Comparison of ENCODE assay signal across 8 cellular contexts in genomic region chr3:122651233-122651907, GRCh38. TPM values are rescaled to one million over a fixed set of nuclear protein-coding genes. Genes with fewer than 3 reads are reported as not detected.
A peak's percentile ranks its signal among the peaks of the same experiment; 100 is the strongest.
DNase-seq lines count a peak whose midpoint lies in the region; ATAC-seq, FAIRE-seq and TF ChIP-seq lines count a peak whose summit lies in the region.
"Not testable (repeated sequence)": the region's sequence is repeated elsewhere in the genome, so short reads cannot be mapped to it uniquely, and the experiment has no call there.

No MANE protein-coding gene starts in this region.

- H3K9ac ChIP-seq in endocrine pancreas (ENCODE audit: control insufficient read depth, insufficient read depth, low read length); HepG2 (ENCODE audit: insufficient read depth, low read depth, low read length): not testable (repeated sequence)

- intact Hi-C loops in HepG2 (cut with micrococcal nuclease; ENCODE audit: unreplicated experiment) = loop anchor here (2.0 kb wide), 1 partner anchor 91 kb away; no protein-coding TSS in a partner anchor
- intact Hi-C loops in prostate gland (cut with DNase I) = not testable (repeated sequence)

- TF ChIP-seq POLR2A in A549 (IDR thresholded peaks at IDR 0.05; ENCODE audit: low read length); HepG2 (IDR thresholded peaks at IDR 0.05; ENCODE audit: insufficient read depth in 1 of 2, low read depth in 2 of 2, low read length in 2 of 2); prostate gland (IDR thresholded peaks at IDR 0.05): not testable (repeated sequence)

- TF ChIP-seq EP300 in A549 (IDR thresholded peaks at IDR 0.05) = not testable (repeated sequence)
- TF ChIP-seq EP300 in HepG2 (IDR thresholded peaks at IDR 0.05; ENCODE audit: low read depth in 2 of 2, low read length in 2 of 2) (peak; percentile 90 to 93), HepG2 (CRISPR knock-in tag; IDR thresholded peaks at IDR 0.05; ENCODE audit: borderline replicate concordance) (peak; percentile 93)

- not testable (repeated sequence) for FAIRE-seq in A549 (lab: Jason Lieb, UNC); HepG2 (lab: Jason Lieb, UNC)

- H3K4me1 Mint-ChIP-seq in WTC11 = peaks cover 21% of the 10 kb centered on the region
- H3K4me1 Mint-ChIP-seq in neural crest cell = not testable (repeated sequence)

- not testable (repeated sequence) for H3K27me3 Mint-ChIP-seq in WTC11 (ENCODE audit: low read depth); neural crest cell (ENCODE audit: low read depth)

- TF ChIP-seq RAD21 in A549 (conservative IDR thresholded peaks at IDR 0.05 in 1 of 2, IDR thresholded peaks at IDR 0.05 in 1 of 2) = not testable (repeated sequence)
- TF ChIP-seq RAD21 in HepG2 (CRISPR knock-in tag; IDR thresholded peaks at IDR 0.05) = peak; percentile 54; the same call in 1 of the 2 replicates

- not testable (repeated sequence) for H3K36me3 Mint-ChIP-seq in WTC11; neural crest cell (ENCODE audit: low read depth)

- not testable (repeated sequence) for H3K79me2 ChIP-seq in HepG2 (ENCODE audit: insufficient read depth, low read length)

- TF ChIP-seq CTCF in A549 (IDR thresholded peaks at IDR 0.05); LNCaP clone FGC (IDR thresholded peaks at IDR 0.05; ENCODE audit: control insufficient read depth, extremely low read depth, insufficient read depth); WTC11 (IDR thresholded peaks at IDR 0.05); HepG2 (CRISPR knock-in tag; IDR thresholded peaks at IDR 0.05); neural crest cell (conservative IDR thresholded peaks at IDR 0.05): not testable (repeated sequence)
- peak in 1 of 4 experiments; percentile 12 for TF ChIP-seq CTCF in prostate gland (IDR thresholded peaks at IDR 0.05)

- H3K36me3 ChIP-seq in endocrine pancreas (ENCODE audit: control insufficient read depth, insufficient read depth, low read length); HepG2 (replicated peaks in 1 of 2; ENCODE audit: control insufficient read depth in 1 of 2, insufficient read depth in 2 of 2, low read length in 2 of 2); prostate gland: not testable (repeated sequence)

- H3K9me3 ChIP-seq in A549; endocrine pancreas (ENCODE audit: control insufficient read depth, low read length); HepG2 (ENCODE audit: low read length); prostate gland: not testable (repeated sequence)

- not testable (repeated sequence) for H3K27me3 ChIP-seq in endocrine pancreas (ENCODE audit: control insufficient read depth, insufficient read depth, low read length); prostate gland (replicated peaks; ENCODE audit: insufficient read depth)
- peaks cover 1 to 35% of the 10 kb centered on the region in 2 experiments; a peak in 4 of 5 replicates for H3K27me3 ChIP-seq in HepG2 (ENCODE audit: control insufficient read depth in 1 of 2, insufficient read depth in 2 of 2, low read length in 2 of 2)

- H3K4me2 ChIP-seq in A549 (peak overlapping the region; percentile 56), HepG2 (ENCODE audit: low read depth, low read length) (peak overlapping the region; percentile 77)

- WGBS in A549 (ENCODE audit: missing lambda C conversion rate) = 7% methylated on average over 6 of the region's 11 CpGs
- 0% methylated on average over 1 of the region's 11 CpGs for WGBS in HepG2 (ENCODE audit: low lambda C conversion rate)
- 59% methylated on average over 11 of the region's 11 CpGs for WGBS in prostate gland

- not testable (repeated sequence) for H3K4me1 ChIP-seq in A549; endocrine pancreas (ENCODE audit: control insufficient read depth, insufficient read depth, low read length); prostate gland (replicated peaks)
- H3K4me1 ChIP-seq in HepG2 (ENCODE audit: insufficient read depth, low read length) = peaks cover 24% of the 10 kb centered on the region

- H3K27ac ChIP-seq in A549 = peak overlapping the region in 1 of 2 experiments; percentile 37; a peak in 1 of 6 replicates
- H3K27ac ChIP-seq in HepG2 (ENCODE audit: extremely low read length, insufficient read depth, low read length) = not testable (repeated sequence)
- H3K27ac ChIP-seq in prostate gland = peak overlapping the region; percentile 64 to 79

- peaks cover 17% of the 10 kb centered on the region for H3K9me3 Mint-ChIP-seq in WTC11
- H3K9me3 Mint-ChIP-seq in neural crest cell = not testable (repeated sequence)

- H2AFZ ChIP-seq in HepG2 (ENCODE audit: low read length) = not testable (repeated sequence)

- BruUV-seq in HepG2 (replicated peaks; lab: Mats Ljungman, UMichigan) = not testable (repeated sequence)

- not testable (repeated sequence) for H3K4me3 Mint-ChIP-seq in WTC11, neural crest cell

- ATAC-seq in A549 (peak in 1 of 2 experiments; percentile 79; a peak in 3 of 6 replicates), HepG2 (peak; percentile 99)
- ATAC-seq in WTC11 = not testable (repeated sequence)

- in situ Hi-C loops in HepG2 (cut with HindIII; ENCODE audit: extremely low pct_ligation_motif_present, low pct_unique_long_range_greater_than_20kb) = not testable (repeated sequence)

- H3K4me3 ChIP-seq in A549; LNCaP clone FGC (ENCODE audit: low read depth, low read length); prostate gland: not testable (repeated sequence)
- H3K4me3 ChIP-seq in endocrine pancreas (ENCODE audit: control insufficient read depth, insufficient read depth, low read length) (peak overlapping the region; percentile 42), HepG2 (replicated peaks in 1 of 3; ENCODE audit: insufficient read depth in 1 of 3, low read depth in 2 of 3, low read length in 3 of 3) (peak overlapping the region in 2 of 3 experiments; percentile 12 to 44; a peak in 3 of 6 replicates)

- not testable (repeated sequence) for H3K27ac Mint-ChIP-seq in WTC11; neural crest cell (ENCODE audit: unreplicated experiment)

- DNase-seq in A549 (ENCODE audit: low read depth in 1 of 2, low spot score in 1 of 2) = peak in 1 of 2 experiments; percentile 14
- DNase-seq in ELF-1 (ENCODE audit: low read depth, low spot score) = peak; percentile 48
- DNase-seq in LNCaP clone FGC (ENCODE audit: low read depth) = peak; percentile 76
- peak; percentile 37 for DNase-seq in WTC11 (ENCODE audit: low spot score)
- peak; percentile 76 for DNase-seq in HepG2 (ENCODE audit: low spot score)
- peak; percentile 14 for DNase-seq in neural crest cell (ENCODE audit: low read depth, low spot score)
- peak; percentile 43 for DNase-seq in prostate gland (ENCODE audit: low spot score)

- POLR2A ChIA-PET in A549 (lab: Yijun Ruan, JAX); WTC11 (lab: Charles Lee): not testable (repeated sequence)
- POLR2A ChIA-PET in HepG2 (lab: Yijun Ruan, JAX) = interaction anchor here (1.0 to 2.3 kb wide), 3 partner anchors 18 to 137 kb away, joined by 3 to 12 read pairs (median 6); partner anchors contain the start of genes DTX3L, KPNA1 and PARP9

- H4K20me1 ChIP-seq in HepG2 (ENCODE audit: insufficient read depth, low read length) = peaks cover 14% of the 10 kb centered on the region

- CTCF ChIA-PET in A549 (lab: Yijun Ruan, JAX) (interaction anchor here (0.8 to 1.1 kb wide), 2 partner anchors 28 to 348 kb away, joined by 3 to 4 read pairs; no protein-coding TSS in a partner anchor), WTC11 (lab: Charles Lee) (interaction anchor here (1.0 to 1.3 kb wide), 2 partner anchors 9 to 28 kb away, joined by 3 to 4 read pairs; no protein-coding TSS in a partner anchor)
- CTCF ChIA-PET in HepG2 (lab: Yijun Ruan, JAX; ENCODE audit: low intra/inter-chr PET ratio, low total read pairs) = not testable (repeated sequence)

TF ChIP-seq in HepG2, 621 proteins besides CTCF, POLR2A, EP300 and RAD21 (continues in another document):
- TF ChIP-seq ZFP36 (IDR thresholded peaks at IDR 0.05; ENCODE audit: borderline replicate concordance, low read depth, low read length, partially characterized antibody) = peak; percentile 90

RNA-seq across cellular contexts. Expression of gene PARP14, which starts 29.3 kb away (rescaled TPM):
- polyA plus RNA-seq in A549 (2011; rRNA removed) = 23.0 and 23.6 TPM in 2 replicates
- polyA plus RNA-seq in A549 (2012; cell fraction: cytosol; rRNA removed) = 3.2 and 3.8 TPM in 2 replicates
- polyA plus RNA-seq in A549 (2012; cell fraction: nucleus; rRNA removed) = 6.3 and 10.9 TPM in 2 replicates
- polyA plus RNA-seq in A549 (2017; fragmentation: RNase III; extraction: RNeasy Plus Mini Kit Qiagen cat#74134 plus additional on column Dnase treatment) = 7.5 to 8.7 TPM (median 8.7 TPM) in 3 replicates
- polyA minus RNA-seq in A549 (2011; rRNA and poly(A)+ RNA removed) = 25.6 and 28.5 TPM in 2 replicates
- 15.9 to 17.6 TPM (median 16.8 TPM) in 3 replicates for total RNA-seq in WTC11 (2021)
- total RNA-seq in HepG2 (2016; rRNA removed; fragmentation: Illumina TruSeq; extraction: Trizol) = 19.1 and 29.0 TPM in 2 replicates
- 1.6 and 2.3 TPM in 2 replicates for total RNA-seq in HepG2 (2016; cell fraction: cytosol; rRNA removed; fragmentation: Illumina TruSeq; extraction: Trizol; ENCODE audit: low read depth)
- total RNA-seq in HepG2 (2016; cell fraction: insoluble cytoplasmic fraction; rRNA removed; fragmentation: Illumina TruSeq; extraction: Trizol) = 18.9 and 31.1 TPM in 2 replicates
- 3.5 and 4.4 TPM in 2 replicates for total RNA-seq in HepG2 (2016; cell fraction: membrane; rRNA removed; fragmentation: Illumina TruSeq; extraction: Trizol)
- total RNA-seq in HepG2 (2016; cell fraction: nucleus; rRNA removed; fragmentation: Illumina TruSeq; extraction: Trizol) = 20.2 and 22.3 TPM in 2 replicates
- 9.0 and 11.8 TPM in 2 replicates for polyA plus RNA-seq in HepG2 (2011; rRNA removed)
- polyA plus RNA-seq in HepG2 (2011; cell fraction: cytosol; rRNA removed) = 4.3 and 7.9 TPM in 2 replicates
- polyA plus RNA-seq in HepG2 (2011; cell fraction: nucleus; rRNA removed) = 9.8 and 15.0 TPM in 2 replicates
- 4.6 and 5.2 TPM in 2 replicates for polyA plus RNA-seq in HepG2 (2012)
- polyA plus RNA-seq in HepG2 (2016; cell fraction: cytosol; fragmentation: Illumina TruSeq; extraction: Trizol; ENCODE audit: low read depth) = 0.84 and 1.1 TPM in 2 replicates
- polyA plus RNA-seq in HepG2 (2016; cell fraction: insoluble cytoplasmic fraction; fragmentation: Illumina TruSeq; extraction: Trizol; ENCODE audit: low read depth) = 12.0 and 13.5 TPM in 2 replicates
- polyA plus RNA-seq in HepG2 (2016; cell fraction: membrane; fragmentation: Illumina TruSeq; extraction: Trizol; ENCODE audit: low read depth) = 1.2 and 1.3 TPM in 2 replicates
- polyA plus RNA-seq in HepG2 (2016; cell fraction: nucleus; fragmentation: Illumina TruSeq; extraction: Trizol; ENCODE audit: insufficient read depth, low read depth) = 18.1 and 19.5 TPM in 2 replicates
- polyA minus RNA-seq in HepG2 (2011; rRNA and poly(A)+ RNA removed; ENCODE audit: low replicate concordance) = 11.0 and 43.0 TPM in 2 replicates
- 8.9 and 14.8 TPM in 2 replicates for polyA minus RNA-seq in HepG2 (2011; cell fraction: cytosol; rRNA and poly(A)+ RNA removed)
- 35.8 and 42.8 TPM in 2 replicates for polyA minus RNA-seq in HepG2 (2011; cell fraction: nucleus; rRNA and poly(A)+ RNA removed)
- 6.6 TPM in 2 replicates for total RNA-seq in neural crest cell
- total RNA-seq in prostate gland = 10 to 100 TPM; 28.1 to 43.3 TPM
